ENCODE assay signal across 10 cellular contexts in genomic region chr4:20278195-20278594, GRCh38. TPM values are rescaled to one million over a fixed set of nuclear protein-coding genes. Genes with fewer than 3 reads are reported as not detected.
"Had no signal": no experiment of that assay in that cellular context is flagged by ENCODE, and none has a peak within 500 bp of the region (broad histone marks: within the 10 kb centered on the region; RNA-seq: fewer than 3 reads in every experiment).

No MANE protein-coding gene starts in this region.

- H3K27ac Mint-ChIP-seq: GM23338, IgD-negative memory B cell had no signal

- H3K9me3 Mint-ChIP-seq: GM23338, IgD-negative memory B cell had no signal

- H3K36me3 Mint-ChIP-seq: IgD-negative memory B cell had no signal

- H3K27ac ChIP-seq: HL-60, KMS-11 had no signal

- H3K9ac ChIP-seq: KMS-11 had no signal

- FAIRE-seq: H1, H54, HepG2 had no signal

- DNase-seq: KBM-7 had no signal

- H3K36me3 ChIP-seq: HAP-1 had no signal

- H3K4me2 ChIP-seq: GM23338, KMS-11 had no signal

- ATAC-seq: GM23338, HCT116, HepG2 had no signal

- H3K4me3 Mint-ChIP-seq: GM23338, IgD-negative memory B cell had no signal

- H3K27me3 Mint-ChIP-seq: IgD-negative memory B cell had no signal

- H3K4me3 ChIP-seq: GM23338, HAP-1 had no signal

- H2AFZ ChIP-seq: GM23338 had no signal

- H3K4me1 Mint-ChIP-seq: IgD-negative memory B cell had no signal

- H3K9me3 ChIP-seq: HAP-1 had no signal

RNA-seq across cellular contexts. Expression of gene SLIT2, which starts 26.5 kb away (rescaled TPM):
- total RNA-seq: HepG2 had no signal
- polyA plus RNA-seq: IgD-negative memory B cell had no signal
